19 cellular contexts compared by ENCODE assay signal in genomic region chr20:62975251-62975770, GRCh38. TPM values are rescaled to one million over a fixed set of nuclear protein-coding genes. Genes with fewer than 3 reads are reported as not detected.
"Had no signal": no experiment of that assay in that cellular context is flagged by ENCODE, and none has a peak within 500 bp of the region (broad histone marks: within the 10 kb centered on the region; RNA-seq: fewer than 3 reads in every experiment).

No MANE protein-coding gene starts in this region.

- H3K36me3 ChIP-seq: esophagus squamous epithelium, gastroesophageal sphincter, left ventricle myocardium inferior, lower lobe of right lung, pancreas, suprapubic skin, thyroid gland had no signal

- H3K27ac ChIP-seq: esophagus squamous epithelium, gastroesophageal sphincter, left ventricle myocardium inferior, lower lobe of right lung, pancreas, suprapubic skin, thyroid gland had no signal

- H3K9me3 ChIP-seq: esophagus squamous epithelium, gastroesophageal sphincter, left ventricle myocardium inferior, lower lobe of right lung, pancreas, suprapubic skin, thyroid gland had no signal

- ATAC-seq: gastroesophageal sphincter; left cardiac atrium; lower lobe of right lung; natural killer cell; pancreas; right cardiac atrium; stimulated activated effector memory CD8-positive, alpha-beta T cell treated with anti-CD3 and anti-CD28 coated beads, Interleukin-12 subunit alpha, Interleukin-12 subunit beta, amount 100 ng/mL, for 72 hours; stimulated activated naive CD8-positive, alpha-beta T cell treated with anti-CD3 and anti-CD28 coated beads, Interleukin-15, Interleukin-2, amounts not matched to agents 100 U/mL and 50 U/mL, for 24 hours had no signal

- DNase-seq: esophagus squamous epithelium; foreskin fibroblast; kidney; left cardiac atrium; left ventricle myocardium inferior; lower lobe of right lung; natural killer cell; occipital lobe; right cardiac atrium; small intestine; stimulated activated CD4-positive, alpha-beta T cell treated with anti-CD3 and anti-CD28 coated beads, Interleukin-12 subunit alpha, Interleukin-12 subunit beta, amount 100 ng/mL, for 4 hours; stimulated activated CD4-positive, alpha-beta T cell treated with anti-CD3 and anti-CD28 coated beads, Interleukin-2, amount 100 ng/mL, for 48 hours; stimulated activated CD8-positive, alpha-beta memory T cell treated with anti-CD3 and anti-CD28 coated beads, Interleukin-4, amount 100 ng/mL, for 48 hours; stimulated activated naive CD8-positive, alpha-beta T cell treated with anti-CD3 and anti-CD28 coated beads, Interleukin-15, Interleukin-2, amounts not matched to agents 100 U/mL and 50 U/mL, for 24 hours; thyroid gland had no signal

- H3K4me3 ChIP-seq: esophagus squamous epithelium, gastroesophageal sphincter, left ventricle myocardium inferior, lower lobe of right lung, pancreas, suprapubic skin, thyroid gland had no signal

RNA-seq across cellular contexts. Expression of gene BHLHE23, which starts 31.5 kb away (rescaled TPM):
- polyA plus RNA-seq: pancreas, right cardiac atrium, small intestine had no signal
